Comparison of ENCODE assay signal across 8 cellular contexts in genomic region chr7:1567082-1567771, GRCh38. TPM values are rescaled to one million over a fixed set of nuclear protein-coding genes. Genes with fewer than 3 reads are reported as not detected.
DNase-seq lines count a peak whose midpoint lies in the region; ATAC-seq and TF ChIP-seq lines count a peak whose summit lies in the region.

No MANE protein-coding gene starts in this region.

- H3K36me3 ChIP-seq in HCT116 (ENCODE audit: control insufficient read depth in 1 of 2, insufficient read depth in 2 of 2, low read length in 2 of 2) (no peaks in the 10 kb centered on the region; a peak in 1 of 4 replicates), mesendoderm (ENCODE audit: control insufficient read depth, insufficient read depth, low read length) (no peaks in the 10 kb centered on the region)

- peak; percentile 27 for ATAC-seq in HCT116
- ATAC-seq in activated CD4-positive, CD25-positive, alpha-beta regulatory T cell treated with anti-CD3 and anti-CD28 coated beads, Interleukin-2, amount 50 U/mL, for 24 hours: no peak

- no peak for TF ChIP-seq RAD21 in HCT116 (IDR thresholded peaks at IDR 0.05; ENCODE audit: low read depth)

- TF ChIP-seq POLR2A in HCT116 (IDR thresholded peaks at IDR 0.05; ENCODE audit: borderline replicate concordance, extremely low read depth, insufficient read depth, insufficient read length): no peak

- H3K79me2 ChIP-seq in HCT116 (ENCODE audit: insufficient read depth, low read length): peaks cover 34% of the 10 kb centered on the region
- no peaks in the 10 kb centered on the region for H3K79me2 ChIP-seq in mesendoderm (ENCODE audit: control insufficient read depth, insufficient read depth, low read length)

- no peaks in the 10 kb centered on the region for H4K20me1 ChIP-seq in HCT116 (ENCODE audit: insufficient read depth)

- WGBS in mesendoderm (ENCODE audit: extremely low coverage, insufficient coverage, low lambda C conversion rate): no CpG with 5 or more reads among the region's 24 CpGs

- H3K23ac ChIP-seq in mesendoderm (ENCODE audit: low read length): no peak overlapping the region

- no peak overlapping the region for H2AK5ac ChIP-seq in mesendoderm (ENCODE audit: low read length)

- no peak overlapping the region for H4K5ac ChIP-seq in mesendoderm (ENCODE audit: low read length)

- no peak overlapping the region for H2BK5ac ChIP-seq in mesendoderm (ENCODE audit: low read length)

- no TSS peak for BruUV-seq in HCT116 (replicated peaks; lab: Mats Ljungman, UMichigan)

- no peak overlapping the region for H3K4ac ChIP-seq in mesendoderm (ENCODE audit: low read depth, low read length)

- H3K27ac ChIP-seq in HCT116 (ENCODE audit: low read depth, low read length) (peak overlapping the region; percentile 98), mesendoderm (ENCODE audit: low read depth, low read length) (no peak overlapping the region)

- H3K27me3 ChIP-seq in HCT116 (ENCODE audit: insufficient read depth, low read length): no peaks in the 10 kb centered on the region
- no peaks in the 10 kb centered on the region for H3K27me3 ChIP-seq in mesendoderm (ENCODE audit: insufficient read depth, low read length, poor library complexity)

- H3K4me3 ChIP-seq in HCT116 (replicated peaks in 1 of 2; ENCODE audit: low read depth in 1 of 2, low read length in 2 of 2): peak overlapping the region; percentile 55 to 93
- peak overlapping the region; percentile 6 for H3K4me3 ChIP-seq in astrocyte of the cerebellum (ENCODE audit: low read depth, low read length)
- H3K4me3 ChIP-seq in mesendoderm (ENCODE audit: low read length): no peak overlapping the region

- H3K56ac ChIP-seq in mesendoderm (ENCODE audit: low read length): peak overlapping the region; percentile 60

- POLR2A ChIA-PET in HCT116 (lab: Charles Lee): no interaction called here

- H2BK15ac ChIP-seq in mesendoderm (replicated peaks; ENCODE audit: low read depth): no peak overlapping the region

- H2AFZ ChIP-seq in HCT116 (ENCODE audit: low read depth, low read length, poor library complexity, severe bottlenecking): no peak overlapping the region

- no peak for TF ChIP-seq CTCF in HCT116 (IDR thresholded peaks at IDR 0.05 in 2 of 3, conservative IDR thresholded peaks at IDR 0.05 in 1 of 3; ENCODE audit: borderline replicate concordance in 1 of 3, insufficient read depth in 1 of 3, low read depth in 2 of 3, low read length in 2 of 3)
- TF ChIP-seq CTCF in astrocyte of the cerebellum (IDR thresholded peaks at IDR 0.05; ENCODE audit: low read depth, low read length, missing control alignments): no peak

- peaks cover 48 to 62% of the 10 kb centered on the region in 2 experiments for H3K4me1 ChIP-seq in HCT116 (ENCODE audit: control insufficient read depth in 1 of 2, insufficient read depth in 2 of 2, low read length in 2 of 2)
- H3K4me1 ChIP-seq in mesendoderm (ENCODE audit: control insufficient read depth, low read depth, low read length): peaks cover 6% of the 10 kb centered on the region

- H3K9me3 ChIP-seq in HCT116 (ENCODE audit: control insufficient read depth in 1 of 2, insufficient read depth in 1 of 2, low read depth in 1 of 2, low read length in 2 of 2): no peaks in the 10 kb centered on the region

- intact Hi-C loops in HCT116 (cut with micrococcal nuclease): no loop called here

- CTCF ChIA-PET in HCT116 (lab: Charles Lee): no interaction called here

- H3K4me2 ChIP-seq in HCT116 (ENCODE audit: low read length) (peak overlapping the region; percentile 93), mesendoderm (ENCODE audit: low read length) (peak overlapping the region; percentile 27)

- H3K18ac ChIP-seq in mesendoderm (ENCODE audit: low read length): no peak overlapping the region

- no peaks in the 10 kb centered on the region for H3K79me1 ChIP-seq in mesendoderm (ENCODE audit: low read length)

- RAD21 ChIA-PET in HCT116 (lab: Charles Lee; ENCODE audit: low non-redundant PET in 1 of 2, low total read pairs in 2 of 2, uncharacterized antibody in 2 of 2, unreplicated experiment in 2 of 2): no interaction called here

- no peak overlapping the region for H4K8ac ChIP-seq in mesendoderm (ENCODE audit: low read depth, low read length)

- H3K9ac ChIP-seq in HCT116 (ENCODE audit: low read length) (peak overlapping the region; percentile 96), mesendoderm (ENCODE audit: low read length) (peak overlapping the region; percentile 32)

- H2BK120ac ChIP-seq in mesendoderm (ENCODE audit: low read depth, low read length): no peak overlapping the region

- no peaks in the 10 kb centered on the region for H3K9me2 ChIP-seq in HCT116 (ENCODE audit: insufficient read depth)

- DNase-seq in ACHN (peak; percentile 90), HCT116 (ENCODE audit: low read depth, low spot score) (peak; percentile 71), astrocyte of the cerebellum (ENCODE audit: low read depth) (peak; percentile 49), mesendoderm (no peak), NCI-H748 (lab: John Stamatoyannopoulos, UW; ENCODE audit: unreplicated experiment) (no peak), NCI-H146 (lab: John Stamatoyannopoulos, UW) (no peak), epidermal melanocyte (ENCODE audit: insufficient read length, low spot score) (no peak)

- in situ Hi-C loops in ACHN (cut with HindIII; ENCODE audit: low pct_ligation_motif_present, low pct_unique_long_range_greater_than_20kb, low sequenced_read_pairs): no loop called here
- in situ Hi-C loops in astrocyte of the cerebellum (cut with HindIII; ENCODE audit: low sequenced_read_pairs): no loop called here

TF ChIP-seq in HCT116, 20 proteins besides CTCF, POLR2A, EP300 and RAD21:
- no peak for TF ChIP-seq TCF7L2 (IDR thresholded peaks at IDR 0.05; ENCODE audit: borderline replicate concordance, extremely low read depth, insufficient read depth, insufficient read length)

RNA-seq across cellular contexts. Expression of gene PSMG3, which starts 2.6 kb away (rescaled TPM):
- 60.9 TPM for total RNA-seq in HCT116 (2021; ENCODE audit: unreplicated experiment)
- polyA plus RNA-seq in HCT116 (2012): 82.1 and 82.9 TPM in 2 replicates
- 13.5 TPM for polyA plus RNA-seq in mesendoderm (2013, experiment 1 of 2)
- 12.9 TPM for polyA plus RNA-seq in mesendoderm (2013, experiment 2 of 2)

RNA-seq across cellular contexts. Expression of gene TMEM184A, which starts 11.2 kb away (rescaled TPM):
- 34.8 TPM for total RNA-seq in HCT116 (2021; ENCODE audit: unreplicated experiment)
- 21.4 and 21.7 TPM in 2 replicates for polyA plus RNA-seq in HCT116 (2012)
- polyA plus RNA-seq in mesendoderm (2013, experiment 1 of 2): 0.72 TPM
- 0.78 TPM for polyA plus RNA-seq in mesendoderm (2013, experiment 2 of 2)

RNA-seq across cellular contexts. Expression of gene MAFK, which starts 36.7 kb away (rescaled TPM):
- 56.3 TPM for total RNA-seq in HCT116 (2021; ENCODE audit: unreplicated experiment)
- 35.3 and 61.9 TPM in 2 replicates for polyA plus RNA-seq in HCT116 (2012)
- polyA plus RNA-seq in mesendoderm (2013, experiment 1 of 2): 5.8 TPM
- 5.8 TPM for polyA plus RNA-seq in mesendoderm (2013, experiment 2 of 2)

Comparison
In these comparisons a context has a peak if more than half of its experiments do, and no peak if none do; other contexts are left out.
1. DNase-seq: peak in ACHN (single experiment), HCT116 (single experiment) and astrocyte of the cerebellum (single experiment); none in mesendoderm (single experiment), NCI-H748 (single experiment), NCI-H146 (single experiment) and epidermal melanocyte (single experiment).